In genomic region chr6:15429146-15430110, GRCh38 we compare ENCODE assay signal across 12 cellular contexts.
DNase-seq lines count a peak whose midpoint lies in the region; ATAC-seq, FAIRE-seq and TF ChIP-seq lines count a peak whose summit lies in the region.
"Had no signal": no experiment of that assay in that cellular context is flagged by ENCODE, and none has a peak within 500 bp of the region (broad histone marks: within the 10 kb centered on the region; RNA-seq: fewer than 3 reads in every experiment).

No MANE protein-coding gene starts in this region.

- no peak overlapping the region for H3K4me3 ChIP-seq in gastrocnemius medialis
- H3K4me3 ChIP-seq: lung, vagina had no signal

- H3K9me3 Mint-ChIP-seq in stimulated activated naive CD8-positive, alpha-beta T cell treated with anti-CD3 and anti-CD28 coated beads, Interleukin-15, amount 100 ng/mL, for 72 hours: peaks cover 0 to 6% of the 10 kb centered on the region in 2 donors

- TF ChIP-seq CTCF in gastrocnemius medialis (IDR thresholded peaks at IDR 0.05 in 4 of 5, conservative IDR thresholded peaks at IDR 0.05 in 1 of 5) (no peak), GM13977 (IDR thresholded peaks at IDR 0.05; ENCODE audit: extremely low read depth, insufficient read depth, missing control alignments) (no peak)

- ATAC-seq in GM18868 (IDR thresholded peaks at IDR 0.05; ENCODE audit: unreplicated experiment) (peak; percentile 53), gastrocnemius medialis (peak in 1 of 2 donors; percentile 11)
- ATAC-seq in stimulated activated naive CD8-positive, alpha-beta T cell treated with anti-CD3 and anti-CD28 coated beads, Interleukin-15, amount 100 ng/mL, for 72 hours: no peak

- FAIRE-seq in RCC 7860 (lab: Jason Lieb, UNC): peak; percentile 28
- FAIRE-seq: GM19239 had no signal

- peaks cover 69 to 77% of the 10 kb centered on the region in 2 donors for H3K4me1 ChIP-seq in gastrocnemius medialis

- intact Hi-C loops in gastrocnemius medialis (cut with DNase I; ENCODE audit: low total_unique reads): loop anchor here (5.0 to 10.0 kb wide), 3 partner anchors 72 to 545 kb away; partner anchors contain the start of gene JARID2

- DNase-seq in RCC 7860 (ENCODE audit: low spot score) (peak; percentile 63), fibroblast of gingiva (ENCODE audit: low read depth) (peak; percentile 82), gastrocnemius medialis (no peak), Ammon's horn (ENCODE audit: low spot score) (no peak), GM13977 (ENCODE audit: low spot score) (no peak), NCI-H2081 (lab: John Stamatoyannopoulos, UW) (no peak)
- DNase-seq in stimulated activated naive CD8-positive, alpha-beta T cell treated with anti-CD3 and anti-CD28 coated beads, Interleukin-15, amount 100 ng/mL, for 72 hours: no peak
- DNase-seq: NCI-H1092 had no signal

- in situ Hi-C loops in gastrocnemius medialis (cut with MboI; ENCODE audit: low sequenced_read_pairs in 4 of 4) (loop anchor here in 1 of 4 donors (25.0 kb wide), 1 partner anchor 167 kb away; no protein-coding TSS in a partner anchor), GM13977 (cut with MboI; ENCODE audit: low pct_unique_long_range_greater_than_20kb, low sequenced_read_pairs, unreplicated experiment) (no loop called here)

- peak overlapping the region; percentile 83 to 90 (median 90) for H3K27ac ChIP-seq in gastrocnemius medialis
- H3K27ac ChIP-seq: vagina had no signal

- no peaks in the 10 kb centered on the region for H3K36me3 ChIP-seq in gastrocnemius medialis
- H3K36me3 ChIP-seq: vagina had no signal

- no peaks in the 10 kb centered on the region for H3K27me3 Mint-ChIP-seq in stimulated activated naive CD8-positive, alpha-beta T cell treated with anti-CD3 and anti-CD28 coated beads, Interleukin-15, amount 100 ng/mL, for 72 hours

- H3K4me3 Mint-ChIP-seq in stimulated activated naive CD8-positive, alpha-beta T cell treated with anti-CD3 and anti-CD28 coated beads, Interleukin-15, amount 100 ng/mL, for 72 hours: no peak overlapping the region

- H3K4me1 Mint-ChIP-seq in stimulated activated naive CD8-positive, alpha-beta T cell treated with anti-CD3 and anti-CD28 coated beads, Interleukin-15, amount 100 ng/mL, for 72 hours: peaks cover 96% of the 10 kb centered on the region

- no peak for TF ChIP-seq POLR2A in gastrocnemius medialis (IDR thresholded peaks at IDR 0.05)

- H3K27me3 ChIP-seq in gastrocnemius medialis: no peaks in the 10 kb centered on the region
- H3K27me3 ChIP-seq: vagina had no signal

- H3K9me3 ChIP-seq in gastrocnemius medialis: no peaks in the 10 kb centered on the region
- H3K9me3 ChIP-seq: vagina had no signal

- no peak overlapping the region for H3K27ac Mint-ChIP-seq in stimulated activated naive CD8-positive, alpha-beta T cell treated with anti-CD3 and anti-CD28 coated beads, Interleukin-15, amount 100 ng/mL, for 72 hours

Comparison
In these comparisons a context has a peak if more than half of its experiments do, and no peak if none do; other contexts are left out.
1. DNase-seq: peak in RCC 7860 (single experiment) and fibroblast of gingiva (single experiment); none in gastrocnemius medialis (0 of 2), Ammon's horn (single experiment), GM13977 (single experiment), stimulated activated naive CD8-positive, alpha-beta T cell treated with anti-CD3 and anti-CD28 coated beads, Interleukin-15, amount 100 ng/mL, for 72 hours (0 of 2) and NCI-H2081 (0 of 2).